In the genomic region with DNA sequence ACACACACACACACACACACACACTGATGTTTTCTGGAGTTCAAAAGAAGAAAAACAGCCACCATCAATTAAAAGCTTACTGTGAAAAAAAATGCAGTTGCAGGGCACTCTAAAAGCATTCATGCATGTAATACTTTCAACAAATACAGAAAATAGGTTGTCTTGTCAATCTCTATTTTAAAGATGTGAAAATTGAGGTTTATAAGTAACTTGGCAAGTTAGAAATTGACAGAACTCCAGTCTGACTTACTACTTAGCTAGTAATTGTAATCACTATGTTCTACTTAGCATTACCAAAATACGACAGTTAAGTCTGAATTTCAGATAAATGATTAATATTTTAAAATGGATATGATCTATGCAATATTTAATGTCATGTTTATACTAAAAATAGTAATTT, we compare ENCODE assay signal across 27 cellular contexts.
"Had no signal": no experiment of that assay in that cellular context is flagged by ENCODE, and none has a peak within 500 bp of the region (broad histone marks: within the 10 kb centered on the region; RNA-seq: fewer than 3 reads in every experiment).

No MANE protein-coding gene starts in this region.

- H3K27ac ChIP-seq: coronary artery, esophagus muscularis mucosa, hepatocyte, lower lobe of right lung, parathyroid adenoma, right lobe of liver, skin epidermis, tibial artery had no signal

- DNase-seq: activated B cell treated with CpG ODN at 0.5 μM for 24 hours; activated CD4-positive, alpha-beta T cell treated with anti-CD3 and anti-CD28 coated beads for 36 hours; activated CD4-positive, alpha-beta T cell treated with anti-CD3 and anti-CD28 coated beads, Interleukin-2, amount 50 U/mL, for 48 hours; activated naive CD4-positive, alpha-beta T cell treated with Interleukin-2 at 50 U/mL for 16 hours; activated naive CD8-positive, alpha-beta T cell treated with anti-CD3 and anti-CD28 coated beads for 36 hours; activated T-cell treated with anti-CD3 and anti-CD28 coated beads, Interleukin-2, amount 50 U/mL, for 48 hours; amniotic stem cell; cerebellar nuclear complex; glutamatergic neuron; immature natural killer cell; left colon; lower lobe of right lung; mesendoderm; mucosa of descending colon; nucleus accumbens; right lobe of liver; stimulated activated CD4-positive, alpha-beta T cell treated with anti-CD3 and anti-CD28 coated beads, Interleukin-1b, Interleukin-23, amount 100 ng/mL, for 48 hours; stimulated activated naive CD8-positive, alpha-beta T cell treated with anti-CD3 and anti-CD28 coated beads, Interleukin-15, amount 100 ng/mL, for 72 hours; T-helper 9 cell; tibial artery had no signal

- H3K36me3 ChIP-seq: esophagus muscularis mucosa, lower lobe of right lung, right lobe of liver, tibial artery had no signal

- ATAC-seq: activated CD4-positive, alpha-beta T cell treated with anti-CD3 and anti-CD28 coated beads for 36 hours; left colon; lower lobe of right lung; mucosa of descending colon; right lobe of liver; stimulated activated effector memory CD8-positive, alpha-beta T cell treated with anti-CD3 and anti-CD28 coated beads, Interleukin-12 subunit alpha, Interleukin-12 subunit beta, amount 100 ng/mL, for 72 hours; stimulated activated naive CD8-positive, alpha-beta T cell treated with anti-CD3 and anti-CD28 coated beads, Interleukin-15, amount 100 ng/mL, for 72 hours had no signal

- H3K9ac ChIP-seq: parathyroid adenoma had no signal

- H3K9me3 ChIP-seq: lower lobe of right lung, right lobe of liver, tibial artery had no signal

- H3K79me2 ChIP-seq: hepatocyte, parathyroid adenoma had no signal

- H3K4me1 ChIP-seq: esophagus muscularis mucosa, lower lobe of right lung, parathyroid adenoma, right lobe of liver, tibial artery had no signal

- H2AFZ ChIP-seq: hepatocyte, parathyroid adenoma had no signal

- H3K4me2 ChIP-seq: hepatocyte had no signal

- H3K4me3 ChIP-seq: coronary artery, esophagus muscularis mucosa, hepatocyte, lower lobe of right lung, mucosa of descending colon, right lobe of liver, skin epidermis, tibial artery had no signal

- H3K27me3 ChIP-seq: esophagus muscularis mucosa, hepatocyte, right lobe of liver, tibial artery had no signal

- FAIRE-seq: bronchial epithelial cell had no signal
